In the genomic region with DNA sequence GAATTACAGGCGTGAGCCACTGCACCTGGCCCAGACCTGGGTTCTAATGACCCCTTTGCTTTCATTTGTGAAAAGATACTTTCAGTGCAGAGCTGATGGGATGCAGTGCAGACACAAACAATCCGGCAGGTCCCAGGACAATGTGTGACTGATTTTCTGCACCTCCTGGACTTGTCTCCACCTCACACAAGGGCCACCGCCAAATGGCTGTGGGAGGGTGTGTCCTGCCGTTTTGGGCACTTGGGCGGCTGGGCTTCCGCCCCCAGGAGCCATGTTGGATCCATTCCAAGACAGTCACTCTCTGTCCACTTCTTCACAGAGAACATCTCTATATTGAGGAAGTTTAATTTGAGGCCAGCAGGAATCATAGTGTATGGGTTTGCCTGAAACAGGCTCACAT, we compare ENCODE assay signal across 15 cellular contexts.
DNase-seq lines count a peak whose midpoint lies in the region; ATAC-seq and TF ChIP-seq lines count a peak whose summit lies in the region.
"Had no signal": no experiment of that assay in that cellular context is flagged by ENCODE, and none has a peak within 500 bp of the region (broad histone marks: within the 10 kb centered on the region; RNA-seq: fewer than 3 reads in every experiment).

No MANE protein-coding gene starts in this region.

- TF ChIP-seq POLR2A in esophagus muscularis mucosa (IDR thresholded peaks at IDR 0.05; ENCODE audit: low read depth) (no peak), spleen (IDR thresholded peaks at IDR 0.05) (no peak)

- TF ChIP-seq CTCF in esophagus muscularis mucosa (IDR thresholded peaks at IDR 0.05) (no peak), spleen (IDR thresholded peaks at IDR 0.05 in 8 of 11, conservative IDR thresholded peaks at IDR 0.05 in 3 of 11) (no peak)

- no peak for ATAC-seq in left cardiac atrium
- ATAC-seq in GM19328 (IDR thresholded peaks at IDR 0.05; ENCODE audit: unreplicated experiment) = no peak
- ATAC-seq: GM23338 had no signal

- H3K4me1 ChIP-seq in esophagus muscularis mucosa = no peaks in the 10 kb centered on the region
- no peaks in the 10 kb centered on the region for H3K4me1 ChIP-seq in spleen
- H3K4me1 ChIP-seq: BLaER1 had no signal

- DNase-seq in cardiac septum (ENCODE audit: low spot score) (peak; percentile 56), left cardiac atrium (no peak), RPMI7951 (ENCODE audit: low read depth) (peak; percentile 10), esophagus muscularis mucosa (ENCODE audit: extremely low spot score) (peak; percentile 42), spleen (peak; percentile 54), DMS53 (lab: John Stamatoyannopoulos, UW) (no peak), EL (no peak)
- DNase-seq: 8988T; AML-193; CD4-positive, CD25-positive, alpha-beta regulatory T cell; GDM1; H7 had no signal

- H3K27ac ChIP-seq in esophagus muscularis mucosa (replicated peaks in 1 of 4) (no peak overlapping the region), spleen (no peak overlapping the region)
- H3K27ac ChIP-seq: BLaER1 had no signal

- H3K9me3 ChIP-seq in esophagus muscularis mucosa (no peaks in the 10 kb centered on the region), spleen (no peaks in the 10 kb centered on the region)
- H3K9me3 ChIP-seq: BLaER1 had no signal

- WGBS in esophagus muscularis mucosa = 72% methylated on average over 6 of the region's 6 CpGs
- 55 to 73% (median 63%) methylated on average over 6 of the region's 6 CpGs for WGBS in spleen, 5 donors

- H3K27me3 ChIP-seq in esophagus muscularis mucosa (peaks cover 0 to 47% (median 0%) of the 10 kb centered on the region in 4 donors), spleen (replicated peaks in 1 of 7) (peaks cover 0 to 63% (median 0%) of the 10 kb centered on the region in 7 donors)
- H3K27me3 ChIP-seq: BLaER1 had no signal

- intact Hi-C loops in cardiac septum (cut with DNase I) (no loop called here), left cardiac atrium (cut with DNase I) (no loop called here), esophagus muscularis mucosa (cut with DNase I) (no loop called here), spleen (cut with DNase I; ENCODE audit: low total_unique reads) (no loop called here)

- TF ChIP-seq EP300 in esophagus muscularis mucosa (IDR thresholded peaks at IDR 0.05) = no peak

- H3K4me3 ChIP-seq in esophagus muscularis mucosa = no peak overlapping the region
- no peak overlapping the region for H3K4me3 ChIP-seq in spleen
- H3K4me3 ChIP-seq: BLaER1, GM23338 had no signal

- H3K36me3 ChIP-seq in esophagus muscularis mucosa (no peaks in the 10 kb centered on the region), spleen (no peaks in the 10 kb centered on the region)
- H3K36me3 ChIP-seq: BLaER1 had no signal

Comparison
In these comparisons a context has a peak if more than half of its experiments do, and no peak if none do; other contexts are left out.
1. DNase-seq: peak in cardiac septum (single experiment), RPMI7951 (single experiment), esophagus muscularis mucosa (single experiment) and spleen (single experiment); none in left cardiac atrium (single experiment), DMS53 (single experiment) and EL (single experiment).